In genomic region chr2:98551316-98551715, GRCh38 we compare ENCODE assay signal across 13 cellular contexts. TPM values are rescaled to one million over a fixed set of nuclear protein-coding genes. Genes with fewer than 3 reads are reported as not detected.
DNase-seq lines count a peak whose midpoint lies in the region; ATAC-seq and TF ChIP-seq lines count a peak whose summit lies in the region.
"Had no signal": no experiment of that assay in that cellular context is flagged by ENCODE, and none has a peak within 500 bp of the region (broad histone marks: within the 10 kb centered on the region; RNA-seq: fewer than 3 reads in every experiment).

No MANE protein-coding gene starts in this region.

- H3K9me3 Mint-ChIP-seq in activated CD4-positive, alpha-beta T cell treated with anti-CD3 and anti-CD28 coated beads, Interleukin-2, amount 10 ng/mL, durations not matched to agents 24 days and 14 days = no peaks in the 10 kb centered on the region
- no peaks in the 10 kb centered on the region for H3K9me3 Mint-ChIP-seq in activated CD4-positive, alpha-beta memory T cell treated with anti-CD3 and anti-CD28 coated beads for 36 hours
- no peaks in the 10 kb centered on the region for H3K9me3 Mint-ChIP-seq in activated naive CD8-positive, alpha-beta T cell treated with anti-CD3 and anti-CD28 coated beads, Interleukin-2, amount 50 U/mL, for 24 hours

- CTCF ChIA-PET in activated CD4-positive, alpha-beta memory T cell treated with anti-CD3 and anti-CD28 coated beads for 36 hours (lab: Charles Lee) = interaction anchor here (1.0 to 2.3 kb wide), 2 partner anchors 87 to 139 kb away, joined by 4 to 6 read pairs; no protein-coding TSS in a partner anchor

- peaks cover 0 to 66% of the 10 kb centered on the region in 2 donors for H3K36me3 ChIP-seq in gastrocnemius medialis
- peaks cover 24% of the 10 kb centered on the region for H3K36me3 ChIP-seq in WERI-Rb-1

- POLR2A ChIA-PET in activated CD4-positive, alpha-beta memory T cell treated with anti-CD3 and anti-CD28 coated beads for 36 hours (lab: Charles Lee) = interaction anchor here (1.1 kb wide), 1 partner anchor 83 kb away, joined by 3 read pairs; no protein-coding TSS in a partner anchor

- no peak for TF ChIP-seq CTCF in gastrocnemius medialis (IDR thresholded peaks at IDR 0.05 in 4 of 5, conservative IDR thresholded peaks at IDR 0.05 in 1 of 5)
- no peak for TF ChIP-seq CTCF in WERI-Rb-1 (IDR thresholded peaks at IDR 0.05; ENCODE audit: low read depth, low read length)

- no peak for TF ChIP-seq POLR2A in gastrocnemius medialis (IDR thresholded peaks at IDR 0.05)

- intact Hi-C loops in activated CD4-positive, alpha-beta T cell treated with anti-CD3 and anti-CD28 coated beads, Interleukin-2, amount 10 ng/mL, durations not matched to agents 24 days and 14 days (cut with micrococcal nuclease) = loop anchor here (1.0 to 5.0 kb wide), 4 partner anchors 10 to 139 kb away; no protein-coding TSS in a partner anchor
- intact Hi-C loops in activated CD4-positive, alpha-beta memory T cell treated with anti-CD3 and anti-CD28 coated beads for 36 hours (cut with micrococcal nuclease) = no loop called here
- intact Hi-C loops in gastrocnemius medialis (cut with DNase I; ENCODE audit: low total_unique reads) = no loop called here

- peak overlapping the region; percentile 12 for H3K4me3 Mint-ChIP-seq in activated CD4-positive, alpha-beta T cell treated with anti-CD3 and anti-CD28 coated beads, Interleukin-2, amount 10 ng/mL, durations not matched to agents 24 days and 14 days
- no peak overlapping the region for H3K4me3 Mint-ChIP-seq in activated CD4-positive, alpha-beta memory T cell treated with anti-CD3 and anti-CD28 coated beads for 36 hours
- peak overlapping the region; percentile 73 for H3K4me3 Mint-ChIP-seq in activated naive CD8-positive, alpha-beta T cell treated with anti-CD3 and anti-CD28 coated beads, Interleukin-2, amount 50 U/mL, for 24 hours

- no peak overlapping the region for H3K4me3 ChIP-seq in gastrocnemius medialis
- H3K4me3 ChIP-seq in WERI-Rb-1 (ENCODE audit: low read depth, low read length) = no peak overlapping the region
- H3K4me3 ChIP-seq: pancreas had no signal

- no peak overlapping the region for H3K27ac ChIP-seq in gastrocnemius medialis
- no peak overlapping the region for H3K27ac ChIP-seq in WERI-Rb-1
- H3K27ac ChIP-seq: pancreas had no signal

- in situ Hi-C loops in gastrocnemius medialis (cut with MboI; ENCODE audit: low sequenced_read_pairs in 4 of 4) = loop anchor here in 1 of 4 donors (25.0 kb wide), 1 partner anchor 139 kb away; no protein-coding TSS in a partner anchor

- H3K4me1 ChIP-seq in gastrocnemius medialis = no peaks in the 10 kb centered on the region
- H3K4me1 ChIP-seq: pancreas had no signal

- ATAC-seq in activated naive CD8-positive, alpha-beta T cell treated with anti-CD3 and anti-CD28 coated beads, Interleukin-2, amount 50 U/mL, for 24 hours = peak; percentile 74
- ATAC-seq in gastrocnemius medialis (no peak), GM18519 (IDR thresholded peaks at IDR 0.05; ENCODE audit: low FRiP score, unreplicated experiment) (no peak)
- ATAC-seq: pancreas had no signal

- peaks cover 71% of the 10 kb centered on the region for H3K4me1 Mint-ChIP-seq in activated CD4-positive, alpha-beta T cell treated with anti-CD3 and anti-CD28 coated beads, Interleukin-2, amount 10 ng/mL, durations not matched to agents 24 days and 14 days
- H3K4me1 Mint-ChIP-seq in activated CD4-positive, alpha-beta memory T cell treated with anti-CD3 and anti-CD28 coated beads for 36 hours (ENCODE audit: low read depth) = peaks cover 43% of the 10 kb centered on the region
- H3K4me1 Mint-ChIP-seq in activated naive CD8-positive, alpha-beta T cell treated with anti-CD3 and anti-CD28 coated beads, Interleukin-2, amount 50 U/mL, for 24 hours = peaks cover 60% of the 10 kb centered on the region

- H3K9me3 ChIP-seq in gastrocnemius medialis (no peaks in the 10 kb centered on the region), WERI-Rb-1 (ENCODE audit: severe bottlenecking) (no peaks in the 10 kb centered on the region)
- H3K9me3 ChIP-seq: pancreas had no signal

- peaks cover 75% of the 10 kb centered on the region for H3K36me3 Mint-ChIP-seq in activated CD4-positive, alpha-beta T cell treated with anti-CD3 and anti-CD28 coated beads, Interleukin-2, amount 10 ng/mL, durations not matched to agents 24 days and 14 days (ENCODE audit: low read depth)
- H3K36me3 Mint-ChIP-seq in activated CD4-positive, alpha-beta memory T cell treated with anti-CD3 and anti-CD28 coated beads for 36 hours = peaks cover 16% of the 10 kb centered on the region
- H3K36me3 Mint-ChIP-seq in activated naive CD8-positive, alpha-beta T cell treated with anti-CD3 and anti-CD28 coated beads, Interleukin-2, amount 50 U/mL, for 24 hours (ENCODE audit: low read depth) = peaks cover 39% of the 10 kb centered on the region

- peak; percentile 84 for DNase-seq in activated CD4-positive, alpha-beta T cell treated with anti-CD3 and anti-CD28 coated beads, Interleukin-2, amount 10 ng/mL, durations not matched to agents 24 days and 14 days
- no peak for DNase-seq in activated CD4-positive, alpha-beta T cell treated with anti-CD3 and anti-CD28 coated beads, Interleukin-2, amount 50 U/mL, for 4 hours
- peak; percentile 83 for DNase-seq in activated CD4-positive, alpha-beta memory T cell treated with anti-CD3 and anti-CD28 coated beads for 36 hours
- peak; percentile 56 for DNase-seq in activated naive CD8-positive, alpha-beta T cell treated with anti-CD3 and anti-CD28 coated beads, Interleukin-2, amount 50 U/mL, for 24 hours
- peak; percentile 7 for DNase-seq in stimulated activated CD8-positive, alpha-beta memory T cell treated with anti-CD3 and anti-CD28 coated beads, Interleukin-4, amount 100 ng/mL, for 24 hours (ENCODE audit: low read depth)
- DNase-seq in gastrocnemius medialis = no peak
- DNase-seq in WERI-Rb-1 = no peak
- DNase-seq: amygdala, COR-L47, head of caudate nucleus, NCI-H1930, pancreas had no signal

- no peaks in the 10 kb centered on the region for H3K27me3 ChIP-seq in gastrocnemius medialis
- no peaks in the 10 kb centered on the region for H3K27me3 ChIP-seq in WERI-Rb-1 (ENCODE audit: insufficient read depth, low read depth, severe bottlenecking)
- H3K27me3 ChIP-seq: pancreas had no signal

- peak overlapping the region; percentile 82 for H3K27ac Mint-ChIP-seq in activated CD4-positive, alpha-beta T cell treated with anti-CD3 and anti-CD28 coated beads, Interleukin-2, amount 10 ng/mL, durations not matched to agents 24 days and 14 days
- peak overlapping the region; percentile 76 for H3K27ac Mint-ChIP-seq in activated CD4-positive, alpha-beta memory T cell treated with anti-CD3 and anti-CD28 coated beads for 36 hours
- peak overlapping the region; percentile 99 for H3K27ac Mint-ChIP-seq in activated naive CD8-positive, alpha-beta T cell treated with anti-CD3 and anti-CD28 coated beads, Interleukin-2, amount 50 U/mL, for 24 hours

- no peaks in the 10 kb centered on the region for H3K27me3 Mint-ChIP-seq in activated CD4-positive, alpha-beta T cell treated with anti-CD3 and anti-CD28 coated beads, Interleukin-2, amount 10 ng/mL, durations not matched to agents 24 days and 14 days
- H3K27me3 Mint-ChIP-seq in activated CD4-positive, alpha-beta memory T cell treated with anti-CD3 and anti-CD28 coated beads for 36 hours = no peaks in the 10 kb centered on the region
- H3K27me3 Mint-ChIP-seq in activated naive CD8-positive, alpha-beta T cell treated with anti-CD3 and anti-CD28 coated beads, Interleukin-2, amount 50 U/mL, for 24 hours = peaks cover 2% of the 10 kb centered on the region

RNA-seq across cellular contexts. Expression of gene COA5, which starts 57.0 kb away (rescaled TPM):
- 20.4 and 22.0 TPM in 2 replicates for total RNA-seq in activated CD4-positive, alpha-beta T cell treated with anti-CD3 and anti-CD28 coated beads, Interleukin-2, amount 10 ng/mL, durations not matched to agents 24 days and 14 days
- 10 to 100 TPM; 26.7 to 28.5 TPM for total RNA-seq in activated CD4-positive, alpha-beta memory T cell treated with anti-CD3 and anti-CD28 coated beads for 36 hours
- 10 to 100 TPM; 26.1 to 45.1 (median 31.0) TPM for total RNA-seq in gastrocnemius medialis

RNA-seq across cellular contexts. Expression of gene UNC50, which starts 57.1 kb away (rescaled TPM):
- total RNA-seq in activated CD4-positive, alpha-beta T cell treated with anti-CD3 and anti-CD28 coated beads, Interleukin-2, amount 10 ng/mL, durations not matched to agents 24 days and 14 days = 38.5 and 39.0 TPM in 2 replicates
- 10 to 100 TPM; 33.4 to 36.2 TPM for total RNA-seq in activated CD4-positive, alpha-beta memory T cell treated with anti-CD3 and anti-CD28 coated beads for 36 hours
- 10 to 100 TPM; 30.3 to 43.1 (median 30.5) TPM for total RNA-seq in gastrocnemius medialis

Comparison
In these comparisons a context has a peak if more than half of its experiments do, and no peak if none do; other contexts are left out.
1. DNase-seq: peak in activated CD4-positive, alpha-beta T cell treated with anti-CD3 and anti-CD28 coated beads, Interleukin-2, amount 10 ng/mL, durations not matched to agents 24 days and 14 days (single experiment), activated CD4-positive, alpha-beta memory T cell treated with anti-CD3 and anti-CD28 coated beads for 36 hours (single experiment), activated naive CD8-positive, alpha-beta T cell treated with anti-CD3 and anti-CD28 coated beads, Interleukin-2, amount 50 U/mL, for 24 hours (single experiment) and stimulated activated CD8-positive, alpha-beta memory T cell treated with anti-CD3 and anti-CD28 coated beads, Interleukin-4, amount 100 ng/mL, for 24 hours (single experiment); none in activated CD4-positive, alpha-beta T cell treated with anti-CD3 and anti-CD28 coated beads, Interleukin-2, amount 50 U/mL, for 4 hours (0 of 2), gastrocnemius medialis (0 of 2) and WERI-Rb-1 (single experiment).
2. Peak in every context shown above with its lines, with median percentiles within 50 percentile points of each other: H3K27ac Mint-ChIP-seq.